In the genomic region with DNA sequence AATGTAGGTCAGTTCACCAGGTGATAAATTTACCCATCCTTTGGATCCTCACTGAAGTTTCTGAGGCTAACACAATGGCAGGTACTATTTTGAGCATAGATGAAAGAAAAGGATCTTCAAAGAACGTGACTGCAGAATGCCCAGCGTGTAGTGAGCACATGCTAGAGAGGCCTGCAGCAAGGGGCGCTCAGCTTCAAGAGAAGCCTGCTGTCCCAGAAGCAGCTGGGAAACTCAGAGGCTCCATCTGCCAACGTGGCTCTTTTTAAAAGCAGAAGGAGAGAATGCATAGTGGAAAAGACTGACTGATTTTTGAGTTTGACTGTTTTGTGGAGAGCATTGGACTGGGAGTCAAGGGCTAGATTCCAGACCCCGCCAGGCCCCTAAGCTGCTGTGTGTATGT, we compare ENCODE assay signal across 27 cellular contexts.
"Had no signal": no experiment of that assay in that cellular context is flagged by ENCODE, and none has a peak within 500 bp of the region (broad histone marks: within the 10 kb centered on the region; RNA-seq: fewer than 3 reads in every experiment).

No MANE protein-coding gene starts in this region.

- H3K4me3 ChIP-seq: ascending aorta, breast epithelium, cardiac muscle cell, esophagus muscularis mucosa, gastrocnemius medialis, heart right ventricle had no signal

- H3K4me1 ChIP-seq: ascending aorta, breast epithelium, esophagus muscularis mucosa, foreskin keratinocyte, gastrocnemius medialis, heart right ventricle had no signal

- H3K27ac ChIP-seq: ascending aorta, breast epithelium, cardiac muscle cell, esophagus muscularis mucosa, foreskin keratinocyte, gastrocnemius medialis, heart right ventricle had no signal

- DNase-seq: activated CD4-positive, alpha-beta memory T cell treated with anti-CD3 and anti-CD28 coated beads for 36 hours; activated CD4-positive, alpha-beta T cell treated with anti-CD3 and anti-CD28 coated beads for 36 hours; activated CD4-positive, alpha-beta T cell treated with anti-CD3 and anti-CD28 coated beads, Interleukin-2, amount 10 ng/mL, durations not matched to agents 24 days and 14 days; activated CD4-positive, CD25-positive, alpha-beta regulatory T cell; activated CD4-positive, CD25-positive, alpha-beta regulatory T cell treated with anti-CD3 and anti-CD28 coated beads, Interleukin-2, amount 50 U/mL, for 72 hours; activated CD8-positive, alpha-beta memory T cell treated with anti-CD3 and anti-CD28 coated beads, Interleukin-2, amount 10 ng/mL, durations not matched to agents 7 days and 5 days; activated CD8-positive, alpha-beta memory T cell treated with anti-CD3 and anti-CD28 coated beads, Interleukin-2, amount 50 U/mL, for 4 hours; activated CD8-positive, alpha-beta T cell treated with anti-CD3 and anti-CD28 coated beads, Interleukin-2, amount 10 ng/mL, durations not matched to agents 7 days and 5 days; activated effector memory CD4-positive, alpha-beta T cell treated with anti-CD3 and anti-CD28 coated beads, Interleukin-2, amount 50 U/mL, for 16 hours; activated naive CD4-positive, alpha-beta T cell treated with anti-CD3 and anti-CD28 coated beads for 36 hours; activated naive CD8-positive, alpha-beta T cell treated with anti-CD3 and anti-CD28 coated beads, Interleukin-2, amount 10 ng/mL, durations not matched to agents 7 days and 5 days; activated T-cell treated with anti-CD3 and anti-CD28 coated beads, Interleukin-2, amount 50 U/mL, for 1 hour; activated T-cell treated with anti-CD3 and anti-CD28 coated beads, Interleukin-2, amount 50 U/mL, for 48 hours; central memory CD4-positive, alpha-beta T cell; cortex of kidney; dermis blood vessel endothelial cell; effector CD4-positive, alpha-beta T cell; effector memory CD8-positive, alpha-beta T cell; erythroblast; foreskin keratinocyte; gastrocnemius medialis; heart right ventricle; T-helper 2 cell had no signal

- H3K36me3 ChIP-seq: ascending aorta, breast epithelium, cardiac muscle cell, esophagus muscularis mucosa, gastrocnemius medialis, heart right ventricle had no signal

- H3K27me3 ChIP-seq: ascending aorta, breast epithelium, cardiac muscle cell, esophagus muscularis mucosa, gastrocnemius medialis, heart right ventricle had no signal
